8 cellular contexts compared by ENCODE assay signal in genomic region chr15:73951044-73951561, GRCh38. TPM values are rescaled to one million over a fixed set of nuclear protein-coding genes. Genes with fewer than 3 reads are reported as not detected.
DNase-seq lines count a peak whose midpoint lies in the region; ATAC-seq and TF ChIP-seq lines count a peak whose summit lies in the region.

No MANE protein-coding gene starts in this region.

- no peaks in the 10 kb centered on the region for H3K36me3 Mint-ChIP-seq in activated naive CD4-positive, alpha-beta T cell treated with anti-CD3 and anti-CD28 coated beads for 36 hours (ENCODE audit: low read depth)

- H3K27ac ChIP-seq in Karpas-422 (ENCODE audit: low read length) (no peak overlapping the region), foreskin keratinocyte (no peak overlapping the region), stomach (peak overlapping the region in 4 of 5 donors; percentile 85 to 94 (median 90))

- intact Hi-C loops in activated naive CD4-positive, alpha-beta T cell treated with anti-CD3 and anti-CD28 coated beads for 36 hours (cut with micrococcal nuclease): loop anchor here (1.0 to 5.0 kb wide), 2 partner anchors 13 to 181 kb away; partner anchors contain the start of gene ISLR2
- intact Hi-C loops in stomach (cut with DNase I; ENCODE audit: low total_unique reads): no loop called here

- CTCF ChIA-PET in activated naive CD4-positive, alpha-beta T cell treated with anti-CD3 and anti-CD28 coated beads for 36 hours (lab: Charles Lee): interaction anchor here (0.6 to 3.2 kb wide), 23 partner anchors 8 to 370 kb away, joined by 3 to 16 read pairs (median 4); partner anchors contain the start of gene TBC1D21

- H3K27me3 ChIP-seq in GM06990 (replicated peaks; ENCODE audit: control insufficient read depth, insufficient read depth, low read length): peaks cover 1% of the 10 kb centered on the region; the same call in 1 of the 2 replicates
- no peaks in the 10 kb centered on the region for H3K27me3 ChIP-seq in Karpas-422 (ENCODE audit: low read length)
- H3K27me3 ChIP-seq in foreskin keratinocyte: no peaks in the 10 kb centered on the region
- no peaks in the 10 kb centered on the region for H3K27me3 ChIP-seq in neuron (ENCODE audit: insufficient read depth, low read length)
- no peaks in the 10 kb centered on the region for H3K27me3 ChIP-seq in stomach

- H3K4me2 ChIP-seq in Karpas-422 (ENCODE audit: low read depth, low read length, poor library complexity, severe bottlenecking): no peak overlapping the region

- H3K4me3 ChIP-seq in GM06990 (replicated peaks; ENCODE audit: low read depth, low read length) (no peak overlapping the region), Karpas-422 (ENCODE audit: low read length) (no peak overlapping the region), neuron (ENCODE audit: low read length) (peak overlapping the region; percentile 1), stomach (no peak overlapping the region)

- H2AFZ ChIP-seq in Karpas-422 (ENCODE audit: low read length) (no peak overlapping the region), neuron (ENCODE audit: low read depth, low read length) (peak overlapping the region; percentile 11)

- TF ChIP-seq POLR2A in stomach (IDR thresholded peaks at IDR 0.05): no peak

- DNase-seq in GM06990 (ENCODE audit: extremely low read depth, insufficient read length) (peak; percentile 75), Karpas-422 (peak; percentile 75), SK-N-DZ (ENCODE audit: low spot score) (peak; percentile 95), foreskin keratinocyte (peak in 1 of 2 donors; percentile 49), stomach (peak; percentile 86)
- peak; percentile 83 for DNase-seq in activated naive CD4-positive, alpha-beta T cell treated with anti-CD3 and anti-CD28 coated beads for 36 hours

- H3K9me3 ChIP-seq in Karpas-422 (ENCODE audit: low read length) (no peaks in the 10 kb centered on the region), neuron (ENCODE audit: low read length) (no peaks in the 10 kb centered on the region), stomach (no peaks in the 10 kb centered on the region)

- 5 to 11% (median 7%) methylated on average over 10 to 14 of the region's 14 CpGs for WGBS in stomach, 5 donors

- peak; percentile 68 for ATAC-seq in foreskin keratinocyte
- ATAC-seq in GM21619 (IDR thresholded peaks at IDR 0.05; ENCODE audit: unreplicated experiment): no peak

- H3K9me3 Mint-ChIP-seq in activated naive CD4-positive, alpha-beta T cell treated with anti-CD3 and anti-CD28 coated beads for 36 hours: no peaks in the 10 kb centered on the region

- H3K4me3 Mint-ChIP-seq in activated naive CD4-positive, alpha-beta T cell treated with anti-CD3 and anti-CD28 coated beads for 36 hours: no peak overlapping the region

- no peaks in the 10 kb centered on the region for H3K79me2 ChIP-seq in Karpas-422 (ENCODE audit: low read length)

- H3K36me3 ChIP-seq in GM06990 (ENCODE audit: control insufficient read depth, insufficient read depth, low read length) (no peaks in the 10 kb centered on the region), Karpas-422 (ENCODE audit: insufficient read depth, low read length) (no peaks in the 10 kb centered on the region), neuron (ENCODE audit: insufficient read depth, low read length) (peaks cover 3% of the 10 kb centered on the region), stomach (peaks cover 10 to 46% (median 33%) of the 10 kb centered on the region in 4 donors)

- TF ChIP-seq CTCF in GM06990 (IDR thresholded peaks at IDR 0.05; ENCODE audit: insufficient read depth, low read length, poor library complexity, severe bottlenecking): peak; percentile 89
- TF ChIP-seq CTCF in foreskin keratinocyte (conservative IDR thresholded peaks at IDR 0.05): peak; percentile 79
- peak in 5 of 7 experiments; percentile 38 to 77 (median 69) for TF ChIP-seq CTCF in stomach (IDR thresholded peaks at IDR 0.05)

- H3K27ac Mint-ChIP-seq in activated naive CD4-positive, alpha-beta T cell treated with anti-CD3 and anti-CD28 coated beads for 36 hours: no peak overlapping the region

- no peaks in the 10 kb centered on the region for H4K20me1 ChIP-seq in Karpas-422 (ENCODE audit: insufficient read depth, low read depth, low read length)

- TF ChIP-seq EP300 in stomach (IDR thresholded peaks at IDR 0.05): no peak

- no peak overlapping the region for H3K9ac ChIP-seq in Karpas-422 (ENCODE audit: low read length)

- peaks cover 3% of the 10 kb centered on the region for H3K4me1 Mint-ChIP-seq in activated naive CD4-positive, alpha-beta T cell treated with anti-CD3 and anti-CD28 coated beads for 36 hours (ENCODE audit: low read depth)

- H3K27me3 Mint-ChIP-seq in activated naive CD4-positive, alpha-beta T cell treated with anti-CD3 and anti-CD28 coated beads for 36 hours (ENCODE audit: low read depth): no peaks in the 10 kb centered on the region

- no peaks in the 10 kb centered on the region; the same call in 1 of the 2 replicates for H3K4me1 ChIP-seq in Karpas-422 (ENCODE audit: low read length)
- H3K4me1 ChIP-seq in foreskin keratinocyte: no peaks in the 10 kb centered on the region
- peaks cover 23% of the 10 kb centered on the region for H3K4me1 ChIP-seq in neuron (ENCODE audit: insufficient read depth, low read length)
- peaks cover 17 to 40% (median 26%) of the 10 kb centered on the region in 4 donors for H3K4me1 ChIP-seq in stomach

- H3K9me2 ChIP-seq in Karpas-422 (replicated peaks; ENCODE audit: insufficient read depth, low read length): no peaks in the 10 kb centered on the region

RNA-seq across cellular contexts. Expression of gene LOXL1, which starts 24.8 kb away (rescaled TPM):
- not detected in 2 replicates for total RNA-seq in Karpas-422 (2014; rRNA removed; shearing (Covaris generic); ENCODE audit: low replicate concordance)
- polyA plus RNA-seq in SK-N-DZ (2014; cell fraction: cytosol; rRNA removed): 29.4 and 31.5 TPM in 2 replicates
- 24.0 and 26.1 TPM in 2 replicates for polyA plus RNA-seq in SK-N-DZ (2014; cell fraction: nucleus; rRNA removed)
- total RNA-seq in activated naive CD4-positive, alpha-beta T cell treated with anti-CD3 and anti-CD28 coated beads for 36 hours: under 1 TPM; 0.25 to 0.55 TPM
- 8.1 and 13.3 TPM in 2 replicates for total RNA-seq in foreskin keratinocyte
- polyA plus RNA-seq in foreskin keratinocyte: 9.7 and 14.9 TPM in 2 replicates
- total RNA-seq in stomach: 10 to 100 TPM in 4 of 5 donors, 1 to 10 TPM in 1; 6.2 to 48.4 (median 36.8) TPM
- polyA plus RNA-seq in stomach: 10 to 100 TPM in 2 of 3 donors, 1 to 10 TPM in 1; 5.2 to 25.8 (median 12.5) TPM

RNA-seq across cellular contexts. Expression of gene STOML1, which starts 41.0 kb away (rescaled TPM):
- total RNA-seq in Karpas-422 (2014; rRNA removed; shearing (Covaris generic); ENCODE audit: low replicate concordance): 2.3 and 5.4 TPM in 2 replicates
- 10.7 and 13.9 TPM in 2 replicates for polyA plus RNA-seq in SK-N-DZ (2014; cell fraction: cytosol; rRNA removed)
- polyA plus RNA-seq in SK-N-DZ (2014; cell fraction: nucleus; rRNA removed): 6.9 and 16.8 TPM in 2 replicates
- total RNA-seq in activated naive CD4-positive, alpha-beta T cell treated with anti-CD3 and anti-CD28 coated beads for 36 hours: 1 to 10 TPM; 8.7 to 9.5 TPM
- total RNA-seq in foreskin keratinocyte (15.7 and 18.3 TPM in 2 replicates), stomach (10 to 100 TPM in 2 of 5 donors, 1 to 10 TPM in 3; 5.3 to 26.4 (median 9.8) TPM)
- polyA plus RNA-seq in foreskin keratinocyte (17.4 and 19.2 TPM in 2 replicates), stomach (10 to 100 TPM in 1 of 3 donors, 1 to 10 TPM in 2; 8.0 to 13.3 (median 9.6) TPM)

RNA-seq across cellular contexts. Expression of gene PML, which starts 43.4 kb away (rescaled TPM):
- 15.4 and 21.5 TPM in 2 replicates for total RNA-seq in Karpas-422 (2014; rRNA removed; shearing (Covaris generic); ENCODE audit: low replicate concordance)
- 9.1 and 14.0 TPM in 2 replicates for polyA plus RNA-seq in SK-N-DZ (2014; cell fraction: cytosol; rRNA removed)
- 13.7 and 17.4 TPM in 2 replicates for polyA plus RNA-seq in SK-N-DZ (2014; cell fraction: nucleus; rRNA removed)
- total RNA-seq in activated naive CD4-positive, alpha-beta T cell treated with anti-CD3 and anti-CD28 coated beads for 36 hours: 10 to 100 TPM; 69.6 to 70.2 TPM
- total RNA-seq in foreskin keratinocyte: 81.5 and 92.6 TPM in 2 replicates
- polyA plus RNA-seq in foreskin keratinocyte: 88.0 and 91.4 TPM in 2 replicates
- total RNA-seq in stomach: 100 to 1,000 TPM in 2 of 5 donors, 10 to 100 TPM in 3; 27.7 to 170 (median 65.9) TPM
- 10 to 100 TPM; 16.0 to 25.8 (median 21.9) TPM for polyA plus RNA-seq in stomach

Comparison
In these comparisons a context has a peak if more than half of its experiments do, and no peak if none do; other contexts are left out.
1. H3K27ac ChIP-seq: peak in stomach (4 of 5); none in Karpas-422 (single experiment) and foreskin keratinocyte (single experiment).
2. Peak in every context shown above with its lines, with median percentiles within 50 percentile points of each other: CTCF ChIP-seq.